Comparison of ENCODE assay signal across 21 cellular contexts in the genomic region with DNA sequence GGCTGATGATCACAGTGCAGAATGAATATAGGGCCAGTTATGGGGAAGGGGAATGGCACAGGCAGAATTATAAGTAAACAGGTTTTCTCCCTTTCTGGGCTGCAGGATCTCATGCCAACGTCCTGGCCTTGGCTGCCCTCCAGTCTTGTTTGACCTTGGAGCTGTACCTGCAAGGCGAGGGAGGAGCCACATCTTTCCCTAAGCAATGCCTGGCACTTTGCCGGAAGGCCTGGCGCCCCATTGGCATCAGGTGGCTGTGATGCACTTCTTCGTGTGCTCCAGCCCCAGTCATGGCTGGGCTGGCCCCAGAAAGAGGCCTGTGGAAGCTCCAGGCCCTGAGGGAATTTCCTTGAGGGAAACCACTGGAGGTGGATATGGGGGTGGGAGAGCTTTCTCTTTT. TPM values are rescaled to one million over a fixed set of nuclear protein-coding genes. Genes with fewer than 3 reads are reported as not detected.
DNase-seq lines count a peak whose midpoint lies in the region; ATAC-seq, FAIRE-seq and TF ChIP-seq lines count a peak whose summit lies in the region.
"Had no signal": no experiment of that assay in that cellular context is flagged by ENCODE, and none has a peak within 500 bp of the region (broad histone marks: within the 10 kb centered on the region; RNA-seq: fewer than 3 reads in every experiment).

No MANE protein-coding gene starts in this region.

- no peaks in the 10 kb centered on the region for H3K79me2 ChIP-seq in HepG2 (ENCODE audit: insufficient read depth, low read length)
- no peaks in the 10 kb centered on the region for H3K79me2 ChIP-seq in neural progenitor cell (ENCODE audit: low read depth)

- POLR2A ChIA-PET in HepG2 (lab: Yijun Ruan, JAX), result interaction anchor here (1.4 kb wide), 1 partner anchor 18 kb away, joined by 4 read pairs; no protein-coding TSS in a partner anchor

- H3K36me3 Mint-ChIP-seq in neural progenitor cell, result no peaks in the 10 kb centered on the region

- H3K4me1 Mint-ChIP-seq in neural progenitor cell, result peaks cover 53% of the 10 kb centered on the region

- peaks cover 4% of the 10 kb centered on the region for H3K27me3 Mint-ChIP-seq in neural progenitor cell (ENCODE audit: insufficient read depth, low read depth)
- H3K27me3 Mint-ChIP-seq: activated CD4-positive, alpha-beta memory T cell treated with anti-CD3 and anti-CD28 coated beads, Interleukin-2, amount 10 ng/mL, durations not matched to agents 7 days and 5 days had no signal

- no peak overlapping the region for H3K4me3 Mint-ChIP-seq in neural progenitor cell
- H3K4me3 Mint-ChIP-seq: activated CD4-positive, alpha-beta memory T cell treated with anti-CD3 and anti-CD28 coated beads, Interleukin-2, amount 10 ng/mL, durations not matched to agents 7 days and 5 days; dendritic cell treated with granulocyte-macrophage colony-stimulating factor and Interleukin-4, amounts not matched to agents 40 ng/mL and 50 ng/mL, for 4 days; neural crest cell had no signal

- no TSS peak for BruUV-seq in HepG2 (replicated peaks; lab: Mats Ljungman, UMichigan)

- TF ChIP-seq RAD21 in liver (IDR thresholded peaks at IDR 0.05) (peak in 1 of 2 donors; percentile 42), HepG2 (CRISPR knock-in tag; IDR thresholded peaks at IDR 0.05) (no peak)

- TF ChIP-seq EP300 in HepG2 (IDR thresholded peaks at IDR 0.05; ENCODE audit: low read depth in 2 of 2, low read length in 2 of 2) (no peak), HepG2 (CRISPR knock-in tag; IDR thresholded peaks at IDR 0.05; ENCODE audit: borderline replicate concordance) (no peak)

- in situ Hi-C loops in HepG2 (cut with HindIII; ENCODE audit: extremely low pct_ligation_motif_present, low pct_unique_long_range_greater_than_20kb), result no loop called here

- DNase-seq in HepG2 (ENCODE audit: low spot score), result no peak
- no peak for DNase-seq in foreskin keratinocyte
- no peak for DNase-seq in neural progenitor cell (ENCODE audit: low spot score)
- DNase-seq in RPMI8226, result no peak
- DNase-seq in NCI-H146 (lab: John Stamatoyannopoulos, UW), result no peak
- DNase-seq in NCI-H446 treated with DMSO at 0.1 percent for 48 hours (lab: John Stamatoyannopoulos, UW), result no peak
- DNase-seq in 8988T, result no peak
- DNase-seq: activated CD4-positive, alpha-beta memory T cell treated with anti-CD3 and anti-CD28 coated beads, Interleukin-2, amount 10 ng/mL, durations not matched to agents 7 days and 5 days; activated T-cell treated with anti-CD3 and anti-CD28 coated beads, Interleukin-2, amount 50 U/mL, for 1 hour; glutamatergic neuron; midbrain; NCI-H1694; NCI-H748 treated with DMSO at 0.1 percent for 48 hours; Right ventricle myocardium superior; stimulated activated naive CD4-positive, alpha-beta T cell; tibial artery had no signal

- H3K4me3 ChIP-seq in liver (ENCODE audit: low read depth in 1 of 3, low read length in 3 of 3) (no peak overlapping the region), HepG2 (replicated peaks in 1 of 3; ENCODE audit: insufficient read depth in 1 of 3, low read depth in 2 of 3, low read length in 3 of 3) (no peak overlapping the region), neural progenitor cell (no peak overlapping the region)
- H3K4me3 ChIP-seq: skin epidermis, tibial artery had no signal

- 32% methylated on average over 5 of the region's 5 CpGs for WGBS in liver
- WGBS in HepG2 (ENCODE audit: low lambda C conversion rate), result 34% methylated on average over 5 of the region's 5 CpGs

- TF ChIP-seq CTCF in liver (IDR thresholded peaks at IDR 0.05; ENCODE audit: low read depth, low read length, missing input control) (no peak), HepG2 (CRISPR knock-in tag; IDR thresholded peaks at IDR 0.05) (no peak), foreskin keratinocyte (conservative IDR thresholded peaks at IDR 0.05) (no peak), neural progenitor cell (IDR thresholded peaks at IDR 0.05) (no peak)

- H3K27me3 ChIP-seq in liver (ENCODE audit: control insufficient read depth in 4 of 4, insufficient read depth in 4 of 4, low read length in 3 of 4), result no peaks in the 10 kb centered on the region
- no peaks in the 10 kb centered on the region for H3K27me3 ChIP-seq in HepG2 (ENCODE audit: control insufficient read depth in 1 of 2, insufficient read depth in 2 of 2, low read length in 2 of 2)
- H3K27me3 ChIP-seq in foreskin keratinocyte, result no peaks in the 10 kb centered on the region
- no peaks in the 10 kb centered on the region for H3K27me3 ChIP-seq in neural progenitor cell
- H3K27me3 ChIP-seq: tibial artery had no signal

- H3K27ac ChIP-seq in liver (ENCODE audit: low read depth in 1 of 2, low read length in 2 of 2) (peak overlapping the region in 1 of 2 donors; percentile 23), HepG2 (ENCODE audit: extremely low read length, insufficient read depth, low read length) (no peak overlapping the region), foreskin keratinocyte (no peak overlapping the region), neural progenitor cell (no peak overlapping the region)
- H3K27ac ChIP-seq: tibial artery had no signal

- no peak for TF ChIP-seq POLR2A in HepG2 (IDR thresholded peaks at IDR 0.05; ENCODE audit: insufficient read depth in 1 of 2, low read depth in 2 of 2, low read length in 2 of 2)

- no peak overlapping the region for H3K4me2 ChIP-seq in HepG2 (ENCODE audit: low read depth, low read length)
- H3K4me2 ChIP-seq in neural progenitor cell, result no peak overlapping the region

- H3K9ac ChIP-seq in liver (ENCODE audit: low read depth in 1 of 2, low read length in 2 of 2), result no peak overlapping the region
- H3K9ac ChIP-seq in HepG2 (ENCODE audit: insufficient read depth, low read depth, low read length), result no peak overlapping the region
- no peak overlapping the region for H3K9ac ChIP-seq in neural progenitor cell

- intact Hi-C loops in HepG2 (cut with micrococcal nuclease; ENCODE audit: unreplicated experiment), result loop anchor here (5.0 kb wide), 1 partner anchor 54 kb away; no protein-coding TSS in a partner anchor

- H3K4me1 ChIP-seq in liver (ENCODE audit: control insufficient read depth in 4 of 4, insufficient read depth in 4 of 4, low read length in 3 of 4), result peaks cover 26 to 70% (median 60%) of the 10 kb centered on the region in 4 donors
- peaks cover 86% of the 10 kb centered on the region for H3K4me1 ChIP-seq in HepG2 (ENCODE audit: insufficient read depth, low read length)
- H3K4me1 ChIP-seq in foreskin keratinocyte, result no peaks in the 10 kb centered on the region
- H3K4me1 ChIP-seq in neural progenitor cell, result peaks cover 25% of the 10 kb centered on the region
- H3K4me1 ChIP-seq: tibial artery had no signal

- CTCF ChIA-PET in HepG2 (lab: Yijun Ruan, JAX; ENCODE audit: low intra/inter-chr PET ratio, low total read pairs), result no interaction called here

- H3F3A ChIP-seq in neural progenitor cell (ENCODE audit: low read depth), result no peaks in the 10 kb centered on the region

- H3K27ac Mint-ChIP-seq in neural progenitor cell, result peak overlapping the region; percentile 80
- H3K27ac Mint-ChIP-seq: activated CD4-positive, alpha-beta memory T cell treated with anti-CD3 and anti-CD28 coated beads, Interleukin-2, amount 10 ng/mL, durations not matched to agents 7 days and 5 days; dendritic cell treated with granulocyte-macrophage colony-stimulating factor and Interleukin-4, amounts not matched to agents 40 ng/mL and 50 ng/mL, for 4 days had no signal

- ATAC-seq in HepG2 (no peak), foreskin keratinocyte (peak; percentile 28)

- no peak overlapping the region for H2AFZ ChIP-seq in HepG2 (ENCODE audit: low read length)
- H2AFZ ChIP-seq in neural progenitor cell (replicated peaks), result no peak overlapping the region

- no peaks in the 10 kb centered on the region for H3K36me3 ChIP-seq in liver (ENCODE audit: control insufficient read depth in 4 of 4, insufficient read depth in 3 of 4, low read depth in 1 of 4, low read length in 3 of 4)
- no peaks in the 10 kb centered on the region; a peak in 1 of 5 replicates for H3K36me3 ChIP-seq in HepG2 (replicated peaks in 1 of 2; ENCODE audit: control insufficient read depth in 1 of 2, insufficient read depth in 2 of 2, low read length in 2 of 2)
- no peaks in the 10 kb centered on the region for H3K36me3 ChIP-seq in neural progenitor cell
- H3K36me3 ChIP-seq: tibial artery had no signal

- no peaks in the 10 kb centered on the region for H3K9me3 ChIP-seq in liver (ENCODE audit: control insufficient read depth in 4 of 4, low read length in 3 of 4)
- no peaks in the 10 kb centered on the region for H3K9me3 ChIP-seq in HepG2 (ENCODE audit: low read length)
- H3K9me3 ChIP-seq in neural progenitor cell (ENCODE audit: low read depth), result no peaks in the 10 kb centered on the region
- H3K9me3 ChIP-seq: tibial artery had no signal

- H4K20me1 ChIP-seq in HepG2 (ENCODE audit: insufficient read depth, low read length) (no peaks in the 10 kb centered on the region), neural progenitor cell (ENCODE audit: low read depth) (no peaks in the 10 kb centered on the region)

- no peak for FAIRE-seq in HepG2 (lab: Jason Lieb, UNC)
- FAIRE-seq: bronchial epithelial cell had no signal

- H3K9me3 Mint-ChIP-seq in neural progenitor cell, result no peaks in the 10 kb centered on the region
- H3K9me3 Mint-ChIP-seq: activated CD4-positive, alpha-beta memory T cell treated with anti-CD3 and anti-CD28 coated beads, Interleukin-2, amount 10 ng/mL, durations not matched to agents 7 days and 5 days; dendritic cell treated with granulocyte-macrophage colony-stimulating factor and Interleukin-4, amounts not matched to agents 40 ng/mL and 50 ng/mL, for 4 days; neural crest cell had no signal

RNA-seq across cellular contexts. Expression of a gene that starts 16.7 kb away (rescaled TPM):
- total RNA-seq in liver (100 to 1,000 TPM in 1 of 2 donors, 10 to 100 TPM in 1; 92.8 to 205 TPM), HepG2 (2016; rRNA removed; fragmentation: Illumina TruSeq; extraction: Trizol) (83.3 and 143 TPM in 2 replicates), foreskin keratinocyte (0.11 TPM in 1 of 2 replicates, not detected in the other), neural progenitor cell (ENCODE audit: low replicate concordance) (20.9 and 37.7 TPM in 2 replicates)
- polyA plus RNA-seq in liver (100 to 1,000 TPM in 1 of 2 donors, 10 to 100 TPM in 1; 41.5 to 112 TPM), HepG2 (2011; rRNA removed) (29.7 and 35.2 TPM in 2 replicates), foreskin keratinocyte (not detected in 2 replicates)
- 6.8 and 9.5 TPM in 2 replicates for total RNA-seq in HepG2 (2016; cell fraction: cytosol; rRNA removed; fragmentation: Illumina TruSeq; extraction: Trizol; ENCODE audit: low read depth)
- total RNA-seq in HepG2 (2016; cell fraction: insoluble cytoplasmic fraction; rRNA removed; fragmentation: Illumina TruSeq; extraction: Trizol), result 75.6 and 141 TPM in 2 replicates
- 20.0 and 24.2 TPM in 2 replicates for total RNA-seq in HepG2 (2016; cell fraction: membrane; rRNA removed; fragmentation: Illumina TruSeq; extraction: Trizol)
- total RNA-seq in HepG2 (2016; cell fraction: nucleus; rRNA removed; fragmentation: Illumina TruSeq; extraction: Trizol), result 81.7 and 84.7 TPM in 2 replicates
- polyA plus RNA-seq in HepG2 (2011; cell fraction: cytosol; rRNA removed), result 21.8 and 27.0 TPM in 2 replicates
- polyA plus RNA-seq in HepG2 (2011; cell fraction: nucleus; rRNA removed), result 16.5 and 22.9 TPM in 2 replicates
- 43.2 and 55.6 TPM in 2 replicates for polyA plus RNA-seq in HepG2 (2012)
- polyA plus RNA-seq in HepG2 (2016; cell fraction: cytosol; fragmentation: Illumina TruSeq; extraction: Trizol; ENCODE audit: low read depth), result 2.5 and 3.4 TPM in 2 replicates
- 131 and 137 TPM in 2 replicates for polyA plus RNA-seq in HepG2 (2016; cell fraction: insoluble cytoplasmic fraction; fragmentation: Illumina TruSeq; extraction: Trizol; ENCODE audit: low read depth)
- 10.6 and 10.9 TPM in 2 replicates for polyA plus RNA-seq in HepG2 (2016; cell fraction: membrane; fragmentation: Illumina TruSeq; extraction: Trizol; ENCODE audit: low read depth)
- 77.5 and 91.9 TPM in 2 replicates for polyA plus RNA-seq in HepG2 (2016; cell fraction: nucleus; fragmentation: Illumina TruSeq; extraction: Trizol; ENCODE audit: insufficient read depth, low read depth)
- polyA minus RNA-seq in HepG2 (2011; rRNA and poly(A)+ RNA removed; ENCODE audit: low replicate concordance), result 0.21 and 25.1 TPM in 2 replicates
- 51.9 and 82.7 TPM in 2 replicates for polyA minus RNA-seq in HepG2 (2011; cell fraction: cytosol; rRNA and poly(A)+ RNA removed)
- 85.0 and 104 TPM in 2 replicates for polyA minus RNA-seq in HepG2 (2011; cell fraction: nucleus; rRNA and poly(A)+ RNA removed)
- total RNA-seq: bronchial epithelial cell had no signal
